ENCODE assay signal across 8 cellular contexts in genomic region chr17:9115446-9116265, GRCh38.
DNase-seq lines count a peak whose midpoint lies in the region; ATAC-seq and TF ChIP-seq lines count a peak whose summit lies in the region.

No MANE protein-coding gene starts in this region.

- H3K4me1 ChIP-seq in SJCRH30 (peaks cover 2% of the 10 kb centered on the region; the same call in 1 of the 2 replicates), iPS-20b (ENCODE audit: insufficient read depth, low read length) (peaks cover 21% of the 10 kb centered on the region; the same call in 1 of the 2 replicates)

- no peak for ATAC-seq in HG03521 (IDR thresholded peaks at IDR 0.05; ENCODE audit: unreplicated experiment)

- H3K36me3 ChIP-seq in SJCRH30 (no peaks in the 10 kb centered on the region), iPS-20b (ENCODE audit: insufficient read depth, low read depth, low read length) (no peaks in the 10 kb centered on the region)

- no peaks in the 10 kb centered on the region for H3K9me3 ChIP-seq in SJCRH30 (replicated peaks)
- H3K9me3 ChIP-seq in iPS-20b (ENCODE audit: insufficient read depth, low read depth, low read length): no peaks in the 10 kb centered on the region

- DNase-seq in EL (peak; percentile 78), SJCRH30 (peak; percentile 81 to 82), astrocyte of the cerebellum (ENCODE audit: low read depth) (peak; percentile 8), SW 1271 (lab: John Stamatoyannopoulos, UW) (no peak), KG1 (lab: John Stamatoyannopoulos, UW) (no peak)

- in situ Hi-C loops in astrocyte of the cerebellum (cut with HindIII; ENCODE audit: low sequenced_read_pairs): no loop called here

- peak overlapping the region; percentile 50; the same call in 1 of the 2 replicates for H3K9ac ChIP-seq in iPS-20b (ENCODE audit: low read depth, low read length)

- H3K4me3 ChIP-seq in SJCRH30: peak overlapping the region; percentile 50
- H3K4me3 ChIP-seq in astrocyte of the cerebellum (ENCODE audit: low read depth, low read length): peak overlapping the region; percentile 18
- peak overlapping the region; percentile 51; the same call in 1 of the 2 replicates for H3K4me3 ChIP-seq in iPS-20b (ENCODE audit: low read length)
- peak overlapping the region in 6 of 7 experiments; percentile 16 to 38 (median 30) for H3K4me3 ChIP-seq in skin epidermis

- TF ChIP-seq CTCF in astrocyte of the cerebellum (IDR thresholded peaks at IDR 0.05; ENCODE audit: low read depth, low read length, missing control alignments): peak; percentile 21

- H3K27ac ChIP-seq in SJCRH30 (peak overlapping the region; percentile 44), iPS-20b (ENCODE audit: low read length) (no peak overlapping the region), skin epidermis (peak overlapping the region in 18 of 21 experiments; percentile 35 to 80 (median 66))

- no peaks in the 10 kb centered on the region for H3K27me3 ChIP-seq in SJCRH30
- H3K27me3 ChIP-seq in iPS-20b (ENCODE audit: insufficient read depth, low read length): peaks cover 28% of the 10 kb centered on the region

Comparison
In these comparisons a context has a peak if more than half of its experiments do, and no peak if none do; other contexts are left out.
1. DNase-seq: peak in EL (single experiment), SJCRH30 (2 of 2) and astrocyte of the cerebellum (single experiment); none in SW 1271 (0 of 2) and KG1 (single experiment).
2. Peak in every context shown above with its lines, with median percentiles within 50 percentile points of each other: H3K4me3 ChIP-seq.